ENCODE assay signal across 15 cellular contexts in the genomic region with DNA sequence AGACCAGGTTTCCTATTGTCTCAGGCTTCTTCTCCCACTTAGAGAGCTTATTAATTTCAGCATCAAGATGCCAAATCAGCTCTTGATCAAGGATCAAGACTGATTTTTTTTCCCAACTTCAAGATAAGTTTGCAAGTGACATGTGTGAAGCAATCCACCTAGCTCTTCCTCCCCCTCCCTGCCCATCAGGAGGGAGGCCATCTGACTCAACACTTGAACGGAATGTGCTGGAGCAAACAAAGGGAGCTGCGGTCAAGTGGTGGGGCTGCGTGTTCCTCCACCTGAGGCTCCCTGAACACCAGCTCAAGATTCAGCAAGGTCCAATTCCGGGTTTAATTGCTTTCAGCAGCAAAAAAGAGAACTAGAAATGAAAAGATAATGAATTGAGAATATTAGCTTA. TPM values are rescaled to one million over a fixed set of nuclear protein-coding genes. Genes with fewer than 3 reads are reported as not detected.
DNase-seq lines count a peak whose midpoint lies in the region; ATAC-seq and TF ChIP-seq lines count a peak whose summit lies in the region.
"Had no signal": no experiment of that assay in that cellular context is flagged by ENCODE, and none has a peak within 500 bp of the region (broad histone marks: within the 10 kb centered on the region; RNA-seq: fewer than 3 reads in every experiment).

No MANE protein-coding gene starts in this region.

- H3K27me3 ChIP-seq in osteoblast (ENCODE audit: insufficient read depth, low read length): no peaks in the 10 kb centered on the region
- no peaks in the 10 kb centered on the region for H3K27me3 ChIP-seq in effector memory CD4-positive, alpha-beta T cell (replicated peaks; ENCODE audit: control insufficient read depth, insufficient read depth, low read length, poor library complexity, severe bottlenecking)

- no peak overlapping the region for H3K4me2 ChIP-seq in osteoblast (ENCODE audit: insufficient read depth, low read length)

- H3K27ac ChIP-seq in osteoblast (ENCODE audit: low read depth, low read length): no peak overlapping the region
- no peak overlapping the region for H3K27ac ChIP-seq in effector memory CD4-positive, alpha-beta T cell (ENCODE audit: insufficient read depth, low read length, poor library complexity, severe bottlenecking)

- H3K36me3 ChIP-seq in osteoblast (ENCODE audit: insufficient read depth, low read length): peaks cover 48% of the 10 kb centered on the region
- peaks cover 50% of the 10 kb centered on the region for H3K36me3 ChIP-seq in effector memory CD4-positive, alpha-beta T cell (ENCODE audit: control insufficient read depth, insufficient read depth, low read length)

- H3K4me3 ChIP-seq in cardiac fibroblast (replicated peaks in 1 of 2; ENCODE audit: low read depth in 2 of 2, low read length in 2 of 2): no peak overlapping the region
- H3K4me3 ChIP-seq in osteoblast (ENCODE audit: insufficient read depth, low read length): no peak overlapping the region
- H3K4me3 ChIP-seq in effector memory CD4-positive, alpha-beta T cell (ENCODE audit: insufficient read depth, low read depth, low read length, poor library complexity, severe bottlenecking): no peak overlapping the region

- ATAC-seq in GM21717 (IDR thresholded peaks at IDR 0.05; ENCODE audit: unreplicated experiment) (no peak), HG02759 (IDR thresholded peaks at IDR 0.05; ENCODE audit: unreplicated experiment) (no peak)
- ATAC-seq: activated naive CD4-positive, alpha-beta T cell treated with anti-CD3 and anti-CD28 coated beads, Interleukin-2, amount 50 U/mL, for 72 hours had no signal

- no peaks in the 10 kb centered on the region for H3K79me2 ChIP-seq in osteoblast (ENCODE audit: insufficient read depth, low read length)

- peak; percentile 52 for DNase-seq in EH (ENCODE audit: low read depth)
- peak; percentile 64 for DNase-seq in NCI-H2227 (lab: John Stamatoyannopoulos, UW; ENCODE audit: unreplicated experiment)
- DNase-seq in cardiac fibroblast (ENCODE audit: low read depth in 2 of 2): peak; percentile 39 to 88
- DNase-seq in osteoblast (ENCODE audit: insufficient read length, low spot score, missing footprints): peak; percentile 93
- DNase-seq in amniotic stem cell (lab: John Stamatoyannopoulos, UW): no peak
- no peak for DNase-seq in effector memory CD4-positive, alpha-beta T cell
- DNase-seq: activated CD4-positive, alpha-beta memory T cell treated with anti-CD3 and anti-CD28 coated beads, Interleukin-2, amount 10 ng/mL, durations not matched to agents 7 days and 5 days; DMS 273 treated with DMSO at 0.1 percent for 48 hours; KG1; nucleus accumbens; stimulated activated CD4-positive, alpha-beta T cell treated with anti-CD3 and anti-CD28 coated beads, Interleukin-4, amount 100 ng/mL, for 4 hours; substantia nigra had no signal

- H3K9me3 ChIP-seq in osteoblast (ENCODE audit: low read depth, low read length): no peaks in the 10 kb centered on the region
- no peaks in the 10 kb centered on the region for H3K9me3 ChIP-seq in effector memory CD4-positive, alpha-beta T cell (ENCODE audit: control insufficient read depth, low read length)

- H4K20me1 ChIP-seq in osteoblast (ENCODE audit: insufficient read depth, low read length): peaks cover 7% of the 10 kb centered on the region

- no peak overlapping the region for H2AFZ ChIP-seq in osteoblast (ENCODE audit: low read length)

- no peak for TF ChIP-seq CTCF in cardiac fibroblast (IDR thresholded peaks at IDR 0.05; ENCODE audit: low read depth, low read length)
- no peak for TF ChIP-seq CTCF in osteoblast (IDR thresholded peaks at IDR 0.05; ENCODE audit: extremely low read depth, low read depth, low read length)

- peaks cover 25% of the 10 kb centered on the region for H3K4me1 ChIP-seq in osteoblast (ENCODE audit: insufficient read depth, low read length)
- H3K4me1 ChIP-seq in effector memory CD4-positive, alpha-beta T cell (ENCODE audit: control insufficient read depth, insufficient read depth, low read length, poor library complexity, severe bottlenecking): no peaks in the 10 kb centered on the region

RNA-seq across cellular contexts. Expression of gene TTI1, which starts 38.7 kb away (rescaled TPM):
- total RNA-seq in osteoblast: 14.4 and 14.8 TPM in 2 replicates

RNA-seq across cellular contexts. Expression of gene RPRD1B, which starts 39.0 kb away (rescaled TPM):
- 21.5 and 29.3 TPM in 2 replicates for total RNA-seq in osteoblast

Comparison
In these comparisons a context has a peak if more than half of its experiments do, and no peak if none do; other contexts are left out.
1. DNase-seq: peak in EH (single experiment), NCI-H2227 (single experiment), cardiac fibroblast (2 of 2) and osteoblast (single experiment); none in amniotic stem cell (single experiment) and effector memory CD4-positive, alpha-beta T cell (0 of 3).